ENCODE assay signal across 16 cellular contexts in genomic region chr6:25154034-25154596, GRCh38.
DNase-seq lines count a peak whose midpoint lies in the region; ATAC-seq, FAIRE-seq and TF ChIP-seq lines count a peak whose summit lies in the region.
"Had no signal": no experiment of that assay in that cellular context is flagged by ENCODE, and none has a peak within 500 bp of the region (broad histone marks: within the 10 kb centered on the region; RNA-seq: fewer than 3 reads in every experiment).

No MANE protein-coding gene starts in this region.

- no peaks in the 10 kb centered on the region for H4K20me1 ChIP-seq in BLaER1
- H4K20me1 ChIP-seq in DND-41 (ENCODE audit: insufficient read depth, low read length): peaks cover 6% of the 10 kb centered on the region; the same call in 1 of the 2 replicates
- H4K20me1 ChIP-seq in hepatocyte (ENCODE audit: insufficient read depth, poor library complexity, severe bottlenecking): no peaks in the 10 kb centered on the region

- H3K27ac ChIP-seq in BLaER1 (peak overlapping the region; percentile 10; the same call in 1 of the 2 replicates), DND-41 (ENCODE audit: low read length) (peak overlapping the region; percentile 46; the same call in 1 of the 2 replicates), hepatocyte (peak overlapping the region; percentile 7), pancreas (peak overlapping the region in 1 of 4 donors; percentile 9), stomach (no peak overlapping the region)
- H3K27ac ChIP-seq: PC-9 had no signal

- no peak for TF ChIP-seq CTCF in DND-41 (IDR thresholded peaks at IDR 0.05; ENCODE audit: borderline replicate concordance, extremely low read depth, low read length, poor library complexity, severe bottlenecking)
- TF ChIP-seq CTCF in hepatocyte (IDR thresholded peaks at IDR 0.05; ENCODE audit: poor library complexity): no peak
- no peak for TF ChIP-seq CTCF in pancreas (IDR thresholded peaks at IDR 0.05)
- no peak for TF ChIP-seq CTCF in stomach (IDR thresholded peaks at IDR 0.05)

- DNase-seq in DND-41 (no peak), hepatocyte (ENCODE audit: low spot score) (no peak), pancreas (no peak), DMS114 treated with DMSO at 0.1 percent for 48 hours (lab: John Stamatoyannopoulos, UW; ENCODE audit: unreplicated experiment) (no peak), stomach (no peak), iPS-NIHi11 (ENCODE audit: low spot score) (no peak)
- DNase-seq: AML-193; CD4-positive, alpha-beta T cell; KBM-7; MM.1S; NCI-H1105; NCI-H1694 treated with DMSO at 0.1 percent for 48 hours; NCI-H345; PC-9 had no signal

- peaks cover 51% of the 10 kb centered on the region for H3K9me3 ChIP-seq in BLaER1
- H3K9me3 ChIP-seq in DND-41 (ENCODE audit: insufficient read depth, low read length, severe bottlenecking): peaks cover 16% of the 10 kb centered on the region
- H3K9me3 ChIP-seq in hepatocyte (ENCODE audit: low read depth): peaks cover 7% of the 10 kb centered on the region
- no peaks in the 10 kb centered on the region for H3K9me3 ChIP-seq in pancreas
- peaks cover 0 to 23% (median 17%) of the 10 kb centered on the region in 4 donors for H3K9me3 ChIP-seq in stomach

- no peak for FAIRE-seq in pancreas (lab: Jason Lieb, UNC)
- FAIRE-seq: D721Med had no signal

- H3K36me3 ChIP-seq in BLaER1 (no peaks in the 10 kb centered on the region), DND-41 (ENCODE audit: insufficient read depth, low read length) (peaks cover 29% of the 10 kb centered on the region), hepatocyte (replicated peaks; ENCODE audit: insufficient read depth, low read depth) (no peaks in the 10 kb centered on the region), pancreas (no peaks in the 10 kb centered on the region), stomach (no peaks in the 10 kb centered on the region)

- no peak for TF ChIP-seq EP300 in stomach (IDR thresholded peaks at IDR 0.05)

- H3K9me2 ChIP-seq in hepatocyte (replicated peaks; ENCODE audit: insufficient read depth): no peaks in the 10 kb centered on the region

- intact Hi-C loops in pancreas (cut with DNase I) (no loop called here), stomach (cut with DNase I; ENCODE audit: low total_unique reads) (no loop called here)

- WGBS in hepatocyte (ENCODE audit: low lambda C conversion rate, missing lambda C conversion rate): 56% methylated on average over 3 of the region's 3 CpGs
- WGBS in pancreas, 2 donors: 13 to 22% methylated on average over 3 of the region's 3 CpGs
- WGBS in stomach, 5 donors: 30 to 72% (median 50%) methylated on average over 3 of the region's 3 CpGs

- H3K4me3 ChIP-seq in BLaER1: no peak overlapping the region
- no peak overlapping the region for H3K4me3 ChIP-seq in DND-41 (ENCODE audit: low read depth in 1 of 2, low read length in 2 of 2)
- H3K4me3 ChIP-seq in hepatocyte: no peak overlapping the region
- no peak overlapping the region for H3K4me3 ChIP-seq in pancreas
- H3K4me3 ChIP-seq in stomach: no peak overlapping the region
- H3K4me3 ChIP-seq: PC-9 had no signal

- peak overlapping the region; percentile 75 for H3K4me2 ChIP-seq in BLaER1
- no peak overlapping the region for H3K4me2 ChIP-seq in DND-41 (ENCODE audit: insufficient read depth, low read length)
- no peak overlapping the region for H3K4me2 ChIP-seq in hepatocyte
- H3K4me2 ChIP-seq: PC-9 had no signal

- H3K9ac ChIP-seq in BLaER1 (no peak overlapping the region), DND-41 (ENCODE audit: low read depth, low read length) (no peak overlapping the region)

- H3K79me2 ChIP-seq in DND-41 (ENCODE audit: insufficient read depth, low read length): peaks cover 100% of the 10 kb centered on the region
- H3K79me2 ChIP-seq in hepatocyte: no peaks in the 10 kb centered on the region

- H2AFZ ChIP-seq in DND-41 (ENCODE audit: low read depth, low read length): no peak overlapping the region
- no peak overlapping the region for H2AFZ ChIP-seq in hepatocyte
- H2AFZ ChIP-seq: PC-9 had no signal

- H3K27me3 ChIP-seq in BLaER1 (no peaks in the 10 kb centered on the region), DND-41 (ENCODE audit: insufficient read depth, low read length, poor library complexity) (no peaks in the 10 kb centered on the region), hepatocyte (no peaks in the 10 kb centered on the region), pancreas (no peaks in the 10 kb centered on the region), stomach (no peaks in the 10 kb centered on the region)

- no peak for ATAC-seq in DND-41 (ENCODE audit: insufficient read depth, low read depth)
- ATAC-seq in pancreas: peak; percentile 28 to 82 (median 51)

- no peak for TF ChIP-seq POLR2A in stomach (IDR thresholded peaks at IDR 0.05)

- H3K4me1 ChIP-seq in BLaER1 (peaks cover 26% of the 10 kb centered on the region), DND-41 (ENCODE audit: insufficient read depth, low read length) (peaks cover 41% of the 10 kb centered on the region), hepatocyte (ENCODE audit: insufficient read depth) (no peaks in the 10 kb centered on the region), pancreas (peaks cover 0 to 9% (median 0%) of the 10 kb centered on the region in 3 donors), stomach (no peaks in the 10 kb centered on the region)

Comparison
In these comparisons a context has a peak if more than half of its experiments do, and no peak if none do; other contexts are left out.
1. H3K27ac ChIP-seq: peak in BLaER1 (single experiment), DND-41 (single experiment) and hepatocyte (single experiment); none in stomach (0 of 5).